Comparison of ENCODE assay signal across 12 cellular contexts in genomic region chr2:10278763-10279471, GRCh38. TPM values are rescaled to one million over a fixed set of nuclear protein-coding genes. Genes with fewer than 3 reads are reported as not detected.
DNase-seq lines count a peak whose midpoint lies in the region; ATAC-seq and TF ChIP-seq lines count a peak whose summit lies in the region.
"Had no signal": no experiment of that assay in that cellular context is flagged by ENCODE, and none has a peak within 500 bp of the region (broad histone marks: within the 10 kb centered on the region; RNA-seq: fewer than 3 reads in every experiment).

No MANE protein-coding gene starts in this region.

- H3K4me1 ChIP-seq in neural progenitor cell, result peaks cover 6% of the 10 kb centered on the region

- ATAC-seq in stimulated activated naive CD8-positive, alpha-beta T cell treated with anti-CD3 and anti-CD28 coated beads, Interleukin-15, Interleukin-2, amounts not matched to agents 100 U/mL and 50 U/mL, for 24 hours, result no peak
- ATAC-seq in HG03432 (IDR thresholded peaks at IDR 0.05; ENCODE audit: unreplicated experiment), result no peak
- ATAC-seq: GM23338 had no signal

- no peak overlapping the region for H3K4me3 Mint-ChIP-seq in stimulated activated naive CD8-positive, alpha-beta T cell treated with anti-CD3 and anti-CD28 coated beads, Interleukin-15, Interleukin-2, amounts not matched to agents 100 ng/mL and 50 ng/mL, for 24 hours
- peak overlapping the region; percentile 51 for H3K4me3 Mint-ChIP-seq in dendritic cell treated with granulocyte-macrophage colony-stimulating factor and Interleukin-4, amounts not matched to agents 40 ng/mL and 50 ng/mL, for 4 days
- no peak overlapping the region for H3K4me3 Mint-ChIP-seq in neural progenitor cell
- H3K4me3 Mint-ChIP-seq: GM23338 had no signal

- no peak for TF ChIP-seq CTCF in neural progenitor cell (IDR thresholded peaks at IDR 0.05)

- H3K36me3 Mint-ChIP-seq in stimulated activated naive CD8-positive, alpha-beta T cell treated with anti-CD3 and anti-CD28 coated beads, Interleukin-15, Interleukin-2, amounts not matched to agents 100 ng/mL and 50 ng/mL, for 24 hours (ENCODE audit: low read depth), result no peaks in the 10 kb centered on the region
- H3K36me3 Mint-ChIP-seq in dendritic cell treated with granulocyte-macrophage colony-stimulating factor and Interleukin-4, amounts not matched to agents 40 ng/mL and 50 ng/mL, for 4 days (ENCODE audit: low read depth), result no peaks in the 10 kb centered on the region
- H3K36me3 Mint-ChIP-seq in neural progenitor cell, result no peaks in the 10 kb centered on the region

- no peaks in the 10 kb centered on the region for H3K9me3 ChIP-seq in neural progenitor cell (ENCODE audit: low read depth)

- H4K20me1 ChIP-seq in neural progenitor cell (ENCODE audit: low read depth), result no peaks in the 10 kb centered on the region

- H3F3A ChIP-seq in neural progenitor cell (ENCODE audit: low read depth), result no peaks in the 10 kb centered on the region

- H3K9ac ChIP-seq in neural progenitor cell, result no peak overlapping the region

- DNase-seq in stimulated activated naive CD8-positive, alpha-beta T cell treated with anti-CD3 and anti-CD28 coated beads, Interleukin-15, Interleukin-2, amounts not matched to agents 100 U/mL and 50 U/mL, for 24 hours, result no peak
- no peak for DNase-seq in neural progenitor cell (ENCODE audit: low spot score)
- no peak for DNase-seq in NK-92 (lab: John Stamatoyannopoulos, UW; ENCODE audit: unreplicated experiment)
- DNase-seq in C1 segment of cervical spinal cord (lab: John Stamatoyannopoulos, UW), result no peak
- no peak for DNase-seq in DMS53 treated with DMSO at 0.1 percent for 48 hours (lab: John Stamatoyannopoulos, UW; ENCODE audit: unreplicated experiment)
- DNase-seq: activated CD8-positive, alpha-beta memory T cell treated with anti-CD3 and anti-CD28 coated beads, Interleukin-2, amount 50 U/mL, for 48 hours; NCI-H526 treated with DMSO at 0.1 percent for 48 hours; SIG-M5 had no signal

- H3K9me3 Mint-ChIP-seq in stimulated activated naive CD8-positive, alpha-beta T cell treated with anti-CD3 and anti-CD28 coated beads, Interleukin-15, Interleukin-2, amounts not matched to agents 100 ng/mL and 50 ng/mL, for 24 hours, result no peaks in the 10 kb centered on the region
- no peaks in the 10 kb centered on the region for H3K9me3 Mint-ChIP-seq in dendritic cell treated with granulocyte-macrophage colony-stimulating factor and Interleukin-4, amounts not matched to agents 40 ng/mL and 50 ng/mL, for 4 days
- H3K9me3 Mint-ChIP-seq in neural progenitor cell, result no peaks in the 10 kb centered on the region
- H3K9me3 Mint-ChIP-seq: GM23338 had no signal

- no peak overlapping the region for H3K4me2 ChIP-seq in neural progenitor cell
- H3K4me2 ChIP-seq: GM23338 had no signal

- no peaks in the 10 kb centered on the region for H3K79me2 ChIP-seq in neural progenitor cell (ENCODE audit: low read depth)

- H3K4me3 ChIP-seq in neural progenitor cell, result no peak overlapping the region
- H3K4me3 ChIP-seq: GM23338 had no signal

- H3K27me3 ChIP-seq in neural progenitor cell, result no peaks in the 10 kb centered on the region

- no peaks in the 10 kb centered on the region for H3K36me3 ChIP-seq in neural progenitor cell

- H3K27ac Mint-ChIP-seq in stimulated activated naive CD8-positive, alpha-beta T cell treated with anti-CD3 and anti-CD28 coated beads, Interleukin-15, Interleukin-2, amounts not matched to agents 100 ng/mL and 50 ng/mL, for 24 hours, result peak overlapping the region; percentile 2
- H3K27ac Mint-ChIP-seq in dendritic cell treated with granulocyte-macrophage colony-stimulating factor and Interleukin-4, amounts not matched to agents 40 ng/mL and 50 ng/mL, for 4 days, result peak overlapping the region; percentile 92
- H3K27ac Mint-ChIP-seq in neural progenitor cell, result peak overlapping the region; percentile 66
- H3K27ac Mint-ChIP-seq: GM23338 had no signal

- intact Hi-C loops in dendritic cell treated with granulocyte-macrophage colony-stimulating factor and Interleukin-4, amounts not matched to agents 40 ng/mL and 50 ng/mL, for 4 days (cut with micrococcal nuclease), result loop anchor here (1.0 to 2.0 kb wide), 2 partner anchors 23 to 54 kb away; partner anchors contain the start of gene HPCAL1

- H3K27me3 Mint-ChIP-seq in stimulated activated naive CD8-positive, alpha-beta T cell treated with anti-CD3 and anti-CD28 coated beads, Interleukin-15, Interleukin-2, amounts not matched to agents 100 ng/mL and 50 ng/mL, for 24 hours, result no peaks in the 10 kb centered on the region
- H3K27me3 Mint-ChIP-seq in dendritic cell treated with granulocyte-macrophage colony-stimulating factor and Interleukin-4, amounts not matched to agents 40 ng/mL and 50 ng/mL, for 4 days, result no peaks in the 10 kb centered on the region
- H3K27me3 Mint-ChIP-seq in neural progenitor cell (ENCODE audit: insufficient read depth, low read depth), result peaks cover 10% of the 10 kb centered on the region

- H2AFZ ChIP-seq in neural progenitor cell (replicated peaks), result no peak overlapping the region
- H2AFZ ChIP-seq: GM23338 had no signal

- H3K4me1 Mint-ChIP-seq in stimulated activated naive CD8-positive, alpha-beta T cell treated with anti-CD3 and anti-CD28 coated beads, Interleukin-15, Interleukin-2, amounts not matched to agents 100 ng/mL and 50 ng/mL, for 24 hours (ENCODE audit: low read depth), result peaks cover 35% of the 10 kb centered on the region
- peaks cover 70% of the 10 kb centered on the region for H3K4me1 Mint-ChIP-seq in dendritic cell treated with granulocyte-macrophage colony-stimulating factor and Interleukin-4, amounts not matched to agents 40 ng/mL and 50 ng/mL, for 4 days (ENCODE audit: low read depth)
- peaks cover 28% of the 10 kb centered on the region for H3K4me1 Mint-ChIP-seq in neural progenitor cell
- H3K4me1 Mint-ChIP-seq: GM23338 had no signal

- H3K27ac ChIP-seq in neural progenitor cell, result no peak overlapping the region

RNA-seq across cellular contexts. Expression of gene HPCAL1, which starts 23.8 kb away (rescaled TPM):
- 3.7 and 8.0 TPM in 2 replicates for total RNA-seq in neural progenitor cell (ENCODE audit: low replicate concordance)

Comparison
In these comparisons a context has a peak if more than half of its experiments do, and no peak if none do; other contexts are left out.
1. H3K27ac Mint-ChIP-seq: peak in every context shown above with its lines; median percentile 92 in dendritic cell treated with granulocyte-macrophage colony-stimulating factor and Interleukin-4, amounts not matched to agents 40 ng/mL and 50 ng/mL, for 4 days; 66 in neural progenitor cell; 2 in stimulated activated naive CD8-positive, alpha-beta T cell treated with anti-CD3 and anti-CD28 coated beads, Interleukin-15, Interleukin-2, amounts not matched to agents 100 ng/mL and 50 ng/mL, for 24 hours.